ENCODE assay signal across 2 cellular contexts in the genomic region with DNA sequence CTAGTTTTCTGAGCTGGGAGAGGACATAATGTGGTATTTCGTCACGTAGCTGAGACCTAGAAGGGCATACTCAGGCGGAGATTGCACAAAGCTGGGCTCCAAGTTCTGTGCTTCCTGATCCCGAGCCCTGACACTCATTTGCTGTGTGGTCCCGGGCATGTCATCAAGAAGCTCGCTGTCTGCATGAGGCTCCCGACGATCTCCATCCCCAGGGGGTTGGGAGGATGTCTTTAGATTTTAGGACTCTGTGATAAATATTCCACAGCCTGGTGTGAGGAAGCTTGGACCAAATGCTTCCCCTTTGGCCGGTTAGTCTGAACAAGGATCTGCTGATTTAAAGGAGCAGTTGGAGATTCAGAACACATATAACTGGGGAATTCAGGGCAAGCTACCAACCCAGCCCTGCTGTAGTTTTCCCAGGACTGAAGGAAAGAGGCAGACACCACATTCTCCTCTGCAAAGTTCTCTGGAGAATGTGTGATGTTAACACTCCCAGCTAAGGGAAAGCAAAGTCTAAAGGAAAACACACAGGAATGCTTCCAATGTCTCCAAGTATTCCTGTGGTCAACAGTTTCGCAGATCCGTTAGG.
TF ChIP-seq lines count a peak whose summit lies in the region.

No MANE protein-coding gene starts in this region.

TF ChIP-seq in PFSK-1, 5 proteins besides CTCF, POLR2A, EP300 and RAD21:
- TF ChIP-seq POLR2AphosphoS5 (IDR thresholded peaks at IDR 0.05; ENCODE audit: low read depth, low read length) (peak; percentile 35; the same call in 1 of the 2 replicates), SIN3A (IDR thresholded peaks at IDR 0.05; ENCODE audit: borderline replicate concordance, insufficient read depth, low read length) (0 out of 2 replicates have a peak, but pooled peaks have one; percentile 59), TAF1 (IDR thresholded peaks at IDR 0.05; ENCODE audit: borderline replicate concordance, insufficient read depth, low read length) (no peak)

TF ChIP-seq in H1, 55 proteins besides CTCF, POLR2A, EP300 and RAD21:
- TF ChIP-seq ASH2L (IDR thresholded peaks at IDR 0.05; ENCODE audit: low read length) (no peak), CHD1 (IDR thresholded peaks at IDR 0.05; ENCODE audit: low read depth, low read length) (no peak), EZH2 (IDR thresholded peaks at IDR 0.05; ENCODE audit: low read depth, low read length, severe bottlenecking) (no peak), KDM1A (IDR thresholded peaks at IDR 0.05; ENCODE audit: borderline replicate concordance, low read length) (no peak), ZNF274 (IDR thresholded peaks at IDR 0.05; ENCODE audit: borderline replicate concordance, extremely low read depth, low read length) (no peak), TBP (IDR thresholded peaks at IDR 0.05; ENCODE audit: low read depth, low read length) (no peak), SAP30 (IDR thresholded peaks at IDR 0.05; ENCODE audit: insufficient read depth, insufficient replicate concordance, low read length) (no peak), CHD7 (IDR thresholded peaks at IDR 0.05; ENCODE audit: insufficient replicate concordance, low read length) (no peak), PHF8 (conservative IDR thresholded peaks at IDR 0.05; ENCODE audit: low read depth, low read length) (no peak), KDM5A (IDR thresholded peaks at IDR 0.05; ENCODE audit: low read length) (no peak), MAFK (IDR thresholded peaks at IDR 0.05; ENCODE audit: low read depth, low read length) (no peak), CBX8 (IDR thresholded peaks at IDR 0.05; ENCODE audit: borderline replicate concordance, low read depth, low read length) (no peak), RXRA (IDR thresholded peaks at IDR 0.05; ENCODE audit: insufficient read depth, low read depth, low read length) (no peak), TAF7 (optimal IDR thresholded peaks at IDR 0.05; ENCODE audit: borderline replicate concordance, low read depth, low read length) (no peak), FOSL1 (IDR thresholded peaks at IDR 0.05; ENCODE audit: insufficient read depth, low read depth, low read length) (no peak), BCL11A (IDR thresholded peaks at IDR 0.05; ENCODE audit: low read depth in 2 of 2, low read length in 2 of 2) (no peak), EGR1 (IDR thresholded peaks at IDR 0.05; ENCODE audit: borderline replicate concordance, low read depth, low read length) (no peak), RBBP5 (IDR thresholded peaks at IDR 0.05; ENCODE audit: borderline replicate concordance, low read depth, low read length) (no peak), RNF2 (IDR thresholded peaks at IDR 0.05; ENCODE audit: borderline replicate concordance, low read depth, low read length, missing control alignments, poor library complexity, severe bottlenecking) (no peak)
